In genomic region chr15:74215958-74216357, GRCh38 we compare ENCODE assay signal across 23 cellular contexts. TPM values are rescaled to one million over a fixed set of nuclear protein-coding genes. Genes with fewer than 3 reads are reported as not detected.
A peak's percentile ranks its signal among the peaks of the same experiment; 100 is the strongest.
DNase-seq lines count a peak whose midpoint lies in the region; ATAC-seq, FAIRE-seq and TF ChIP-seq lines count a peak whose summit lies in the region.
"Had no signal": no experiment of that assay in that cellular context is flagged by ENCODE, and none has a peak within 500 bp of the region (broad histone marks: within the 10 kb centered on the region; RNA-seq: fewer than 3 reads in every experiment).

No MANE protein-coding gene starts in this region.

- no peak for FAIRE-seq in A549 (lab: Jason Lieb, UNC)
- FAIRE-seq: A204.1, HTR-8/SVneo had no signal

- H3K36me3 ChIP-seq in MG63, result no peaks in the 10 kb centered on the region
- no peaks in the 10 kb centered on the region for H3K36me3 ChIP-seq in SK-N-MC (ENCODE audit: insufficient read depth, low read length)
- no peaks in the 10 kb centered on the region for H3K36me3 ChIP-seq in mesendoderm (ENCODE audit: control insufficient read depth, insufficient read depth, low read length)
- no peaks in the 10 kb centered on the region for H3K36me3 ChIP-seq in A673 (ENCODE audit: insufficient read depth, low read length, poor library complexity, severe bottlenecking)

- no peaks in the 10 kb centered on the region for H3K79me2 ChIP-seq in mesendoderm (ENCODE audit: control insufficient read depth, insufficient read depth, low read length)

- 81% methylated on average over 8 of the region's 8 CpGs for WGBS in A549 (ENCODE audit: missing lambda C conversion rate)
- 100% methylated on average over 1 of the region's 8 CpGs for WGBS in mesendoderm (ENCODE audit: extremely low coverage, insufficient coverage, low lambda C conversion rate)

- no peak overlapping the region for H2BK120ac ChIP-seq in mesendoderm (ENCODE audit: low read depth, low read length)

- no peak overlapping the region for H3K23ac ChIP-seq in mesendoderm (ENCODE audit: low read length)

- peaks cover 41% of the 10 kb centered on the region for H3K4me1 ChIP-seq in A549
- H3K4me1 ChIP-seq in mesendoderm (ENCODE audit: control insufficient read depth, low read depth, low read length), result peaks cover 15% of the 10 kb centered on the region
- peaks cover 16% of the 10 kb centered on the region for H3K4me1 ChIP-seq in A673 (ENCODE audit: insufficient read depth, low read length, poor library complexity, severe bottlenecking)

- CTCF ChIA-PET in A549 (lab: Yijun Ruan, JAX), result interaction anchor here (1.3 kb wide), 1 partner anchor 25 kb away, joined by 4 read pairs; no protein-coding TSS in a partner anchor
- CTCF ChIA-PET in A673 (lab: Charles Lee), result no interaction called here

- peak overlapping the region; percentile 43 for H2AK5ac ChIP-seq in mesendoderm (ENCODE audit: low read length)

- H3K27ac ChIP-seq in A549 (peak overlapping the region; percentile 81 to 87), SK-N-MC (peak overlapping the region; percentile 88; the same call in 1 of the 2 replicates), mesendoderm (ENCODE audit: low read depth, low read length) (no peak overlapping the region), A673 (ENCODE audit: low read depth, low read length, poor library complexity, severe bottlenecking) (no peak overlapping the region)
- H3K27ac ChIP-seq: KMS-11 had no signal

- no peak for TF ChIP-seq RAD21 in A549 (conservative IDR thresholded peaks at IDR 0.05 in 1 of 2, IDR thresholded peaks at IDR 0.05 in 1 of 2)

- H3K4me3 ChIP-seq in A549, result no peak overlapping the region
- H3K4me3 ChIP-seq in MG63, result no peak overlapping the region
- no peak overlapping the region for H3K4me3 ChIP-seq in SK-N-MC
- H3K4me3 ChIP-seq in mesendoderm (ENCODE audit: low read length), result no peak overlapping the region
- no peak overlapping the region for H3K4me3 ChIP-seq in A673 (ENCODE audit: low read depth, low read length, poor library complexity, severe bottlenecking)

- peak in 1 of 2 experiments; percentile 20; a peak in 3 of 6 replicates for ATAC-seq in A549

- H2BK5ac ChIP-seq in mesendoderm (ENCODE audit: low read length), result no peak overlapping the region

- no peak overlapping the region for H4K5ac ChIP-seq in mesendoderm (ENCODE audit: low read length)

- H3K56ac ChIP-seq in mesendoderm (ENCODE audit: low read length), result no peak overlapping the region

- no peak overlapping the region for H2BK15ac ChIP-seq in mesendoderm (replicated peaks; ENCODE audit: low read depth)

- H3K9ac ChIP-seq in SK-N-MC (ENCODE audit: insufficient read length) (no peak overlapping the region), mesendoderm (ENCODE audit: low read length) (no peak overlapping the region)
- H3K9ac ChIP-seq: KMS-11 had no signal

- H3K27me3 ChIP-seq in MG63 (no peaks in the 10 kb centered on the region; the same call in 1 of the 2 replicates), mesendoderm (ENCODE audit: insufficient read depth, low read length, poor library complexity) (no peaks in the 10 kb centered on the region), A673 (replicated peaks; ENCODE audit: insufficient read depth, low read depth, low read length, poor library complexity) (no peaks in the 10 kb centered on the region)

- no peak overlapping the region for H3K4ac ChIP-seq in mesendoderm (ENCODE audit: low read depth, low read length)

- no peak for TF ChIP-seq POLR2A in A549 (IDR thresholded peaks at IDR 0.05; ENCODE audit: low read length)

- POLR2A ChIA-PET in A549 (lab: Yijun Ruan, JAX), result interaction anchor here (1.1 kb wide), 1 partner anchor 13 kb away, joined by 5 read pairs; the partner anchor contains the start of gene STRA6
- POLR2A ChIA-PET in A673 (lab: Charles Lee; ENCODE audit: low non-redundant PET), result no interaction called here

- TF ChIP-seq CTCF in A549 (IDR thresholded peaks at IDR 0.05) (no peak), A673 (conservative IDR thresholded peaks at IDR 0.05; ENCODE audit: low read depth, low read length) (no peak)

- H4K8ac ChIP-seq in mesendoderm (ENCODE audit: low read depth, low read length), result no peak overlapping the region

- peak overlapping the region; percentile 59 for H3K4me2 ChIP-seq in A549
- no peak overlapping the region for H3K4me2 ChIP-seq in mesendoderm (ENCODE audit: low read length)
- H3K4me2 ChIP-seq: KMS-11 had no signal

- no TSS peak for BruUV-seq in A673 (replicated peaks; lab: Mats Ljungman, UMichigan)

- no peak for DNase-seq in A549 (ENCODE audit: low read depth in 1 of 2, low spot score in 1 of 2)
- DNase-seq in MG63, result peak; percentile 54
- no peak for DNase-seq in SK-N-MC (ENCODE audit: low read depth, low spot score)
- no peak for DNase-seq in mesendoderm
- DNase-seq in activated naive CD4-positive, alpha-beta T cell treated with Interleukin-2 at 50 U/mL for 16 hours, result no peak
- no peak for DNase-seq in glomerular visceral epithelial cell (ENCODE audit: extremely low spot score)
- DNase-seq in A673 (ENCODE audit: low spot score), result no peak
- DNase-seq in A172 (ENCODE audit: low spot score), result no peak
- DNase-seq: CD4-positive, CD25-positive, alpha-beta regulatory T cell; EL; GF-D8; H9; NCI-H1694; NCI-H2081; NCI-H2171; NCI-H524 treated with DMSO at 0.1 percent for 48 hours; OCI-M1; RPMI8226; SIG-M5 had no signal

- intact Hi-C loops in A673 (cut with micrococcal nuclease; ENCODE audit: unreplicated experiment), result no loop called here

- H3K9me3 ChIP-seq in A549 (no peaks in the 10 kb centered on the region), MG63 (no peaks in the 10 kb centered on the region), SK-N-MC (ENCODE audit: low read depth, low read length) (no peaks in the 10 kb centered on the region), A673 (ENCODE audit: low read depth, low read length, poor library complexity, severe bottlenecking) (no peaks in the 10 kb centered on the region)

- TF ChIP-seq EP300 in A549 (IDR thresholded peaks at IDR 0.05), result no peak

- no peaks in the 10 kb centered on the region for H3K79me1 ChIP-seq in mesendoderm (ENCODE audit: low read length)

- no peak overlapping the region for H3K18ac ChIP-seq in mesendoderm (ENCODE audit: low read length)

TF ChIP-seq in A549, 52 proteins besides CTCF, POLR2A, EP300 and RAD21 (continues in another document):
- TF ChIP-seq HES2 (IDR thresholded peaks at IDR 0.05) (no peak), GATA3 (IDR thresholded peaks at IDR 0.05; ENCODE audit: borderline replicate concordance) (no peak), ZSCAN20 (CRISPR knock-in tag; IDR thresholded peaks at IDR 0.05) (no peak), HOXB5 (CRISPR knock-in tag; IDR thresholded peaks at IDR 0.05) (no peak), ATOH8 (CRISPR knock-in tag; IDR thresholded peaks at IDR 0.05; ENCODE audit: low read depth) (no peak), POLR2AphosphoS2 (conservative IDR thresholded peaks at IDR 0.05; ENCODE audit: low read length) (no peak)

RNA-seq across cellular contexts. Expression of gene STRA6, which starts 13.4 kb away (rescaled TPM):
- polyA plus RNA-seq in A549 (2011; rRNA removed) (35.0 and 49.8 TPM in 2 replicates), A549 (2017; fragmentation: RNase III; extraction: RNeasy Plus Mini Kit Qiagen cat#74134 plus additional on column Dnase treatment) (60.6 to 76.4 TPM (median 70.2 TPM) in 3 replicates)
- 31.3 and 39.8 TPM in 2 replicates for polyA plus RNA-seq in A549 (2012; cell fraction: cytosol; rRNA removed)
- 165 and 201 TPM in 2 replicates for polyA plus RNA-seq in A549 (2012; cell fraction: nucleus; rRNA removed)
- polyA minus RNA-seq in A549 (2011; rRNA and poly(A)+ RNA removed), result 63.6 and 65.0 TPM in 2 replicates
- total RNA-seq in MG63 (2014; rRNA removed; shearing (Covaris generic); ENCODE audit: low replicate concordance), result 1.4 and 1.9 TPM in 2 replicates
- 4.4 TPM for polyA plus RNA-seq in mesendoderm (2013, experiment 1 of 2)
- polyA plus RNA-seq in mesendoderm (2013, experiment 2 of 2), result 4.5 TPM
- total RNA-seq in A673 (2021), result 0.84 and 1.5 TPM in 2 replicates
- 2.0 and 3.0 TPM in 2 replicates for total RNA-seq in A172 (2014; rRNA removed; shearing (Covaris generic))
- total RNA-seq: CD4-positive, CD25-positive, alpha-beta regulatory T cell; IMR-90 had no signal
- polyA plus RNA-seq: CD4-positive, CD25-positive, alpha-beta regulatory T cell had no signal

RNA-seq across cellular contexts. Expression of gene CCDC33, which starts 20.2 kb away (rescaled TPM):
- polyA plus RNA-seq in A549 (2011; rRNA removed) (5.4 and 5.9 TPM in 2 replicates), A549 (2017; fragmentation: RNase III; extraction: RNeasy Plus Mini Kit Qiagen cat#74134 plus additional on column Dnase treatment) (9.2 to 11.9 TPM (median 10.4 TPM) in 3 replicates)
- polyA plus RNA-seq in A549 (2012; cell fraction: cytosol; rRNA removed), result 5.2 and 6.0 TPM in 2 replicates
- 5.8 and 6.5 TPM in 2 replicates for polyA plus RNA-seq in A549 (2012; cell fraction: nucleus; rRNA removed)
- polyA minus RNA-seq in A549 (2011; rRNA and poly(A)+ RNA removed), result 4.5 and 4.6 TPM in 2 replicates
- not detected in 2 replicates for total RNA-seq in MG63 (2014; rRNA removed; shearing (Covaris generic); ENCODE audit: low replicate concordance)
- polyA plus RNA-seq in mesendoderm (2013, experiment 1 of 2), result 1.7 TPM
- polyA plus RNA-seq in mesendoderm (2013, experiment 2 of 2), result 1.6 TPM
- not detected in 2 replicates for total RNA-seq in A673 (2021)
- 0.24 TPM in 1 of 2 replicates, not detected in the other for total RNA-seq in A172 (2014; rRNA removed; shearing (Covaris generic))
- total RNA-seq: CD4-positive, CD25-positive, alpha-beta regulatory T cell; IMR-90 had no signal
- polyA plus RNA-seq: CD4-positive, CD25-positive, alpha-beta regulatory T cell; IMR-90 had no signal

RNA-seq across cellular contexts. Expression of gene ISLR, which starts 42.4 kb away (rescaled TPM):
- polyA plus RNA-seq in A549 (2011; rRNA removed), result 0.10 and 0.28 TPM in 2 replicates
- polyA plus RNA-seq in A549 (2012; cell fraction: cytosol; rRNA removed), result 0.11 and 0.17 TPM in 2 replicates
- polyA plus RNA-seq in A549 (2012; cell fraction: nucleus; rRNA removed), result 0.59 and 1.1 TPM in 2 replicates
- 0.25 to 0.43 TPM (median 0.30 TPM) in 3 replicates for polyA plus RNA-seq in A549 (2017; fragmentation: RNase III; extraction: RNeasy Plus Mini Kit Qiagen cat#74134 plus additional on column Dnase treatment)
- polyA minus RNA-seq in A549 (2011; rRNA and poly(A)+ RNA removed), result 0.12 TPM in 1 of 2 replicates, not detected in the other
- not detected in 2 replicates for total RNA-seq in MG63 (2014; rRNA removed; shearing (Covaris generic); ENCODE audit: low replicate concordance)
- 1.2 TPM for polyA plus RNA-seq in mesendoderm (2013, experiment 1 of 2)
- polyA plus RNA-seq in mesendoderm (2013, experiment 2 of 2), result 0.84 TPM
- 0.41 and 0.74 TPM in 2 replicates for total RNA-seq in A673 (2021)
- total RNA-seq in A172 (2014; rRNA removed; shearing (Covaris generic)), result 0.41 and 0.53 TPM in 2 replicates
- total RNA-seq: CD4-positive, CD25-positive, alpha-beta regulatory T cell had no signal
- polyA plus RNA-seq: CD4-positive, CD25-positive, alpha-beta regulatory T cell had no signal

Comparison
In these comparisons a context has a peak if more than half of its experiments do, and no peak if none do; other contexts are left out.
1. H3K27ac ChIP-seq: peak in A549 (2 of 2) and SK-N-MC (single experiment); none in mesendoderm (single experiment) and A673 (single experiment).